In the genomic region with DNA sequence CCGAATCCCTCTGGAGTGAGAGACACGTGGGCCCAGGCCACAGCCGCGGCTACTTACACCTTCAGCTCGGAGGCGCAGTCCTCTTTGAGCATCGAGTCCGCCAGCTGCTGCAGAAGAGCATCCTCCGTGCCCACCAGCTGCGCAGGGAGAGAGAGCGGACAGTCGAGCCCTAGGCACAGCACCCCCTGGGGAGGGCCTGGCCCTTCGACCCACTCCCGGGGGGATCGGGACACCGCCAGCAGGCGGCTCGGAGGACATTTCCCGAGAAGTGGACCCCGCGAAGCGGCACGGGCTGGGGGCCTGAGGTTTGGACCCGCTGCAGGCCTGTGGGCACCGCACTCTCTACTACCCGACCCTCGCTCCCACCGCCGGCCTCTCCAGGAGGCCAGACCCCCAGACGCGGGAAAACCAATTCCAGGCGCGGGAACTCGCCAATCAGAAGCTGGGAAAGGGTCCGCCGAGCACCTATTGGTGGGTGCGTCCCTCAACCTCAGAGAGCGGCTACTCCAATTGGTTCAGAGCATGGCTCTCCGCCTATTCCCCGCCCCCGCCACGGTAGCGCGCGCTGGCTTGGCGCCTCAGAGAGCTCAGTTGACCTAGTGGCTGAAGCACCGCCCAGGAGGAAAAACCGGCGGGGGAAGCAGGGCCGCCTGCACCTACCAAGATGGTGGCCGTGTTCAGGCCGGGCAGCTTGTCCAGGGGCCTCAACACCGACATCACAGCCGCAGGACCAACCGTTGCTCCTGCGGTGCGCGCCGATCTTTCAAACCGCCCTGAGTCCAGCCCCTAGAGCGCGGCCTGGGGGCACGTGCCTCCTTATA, we compare ENCODE assay signal across 8 cellular contexts. TPM values are rescaled to one million over a fixed set of nuclear protein-coding genes. Genes with fewer than 3 reads are reported as not detected.
DNase-seq lines count a peak whose midpoint lies in the region; ATAC-seq, FAIRE-seq and TF ChIP-seq lines count a peak whose summit lies in the region.

A gene with protein sequence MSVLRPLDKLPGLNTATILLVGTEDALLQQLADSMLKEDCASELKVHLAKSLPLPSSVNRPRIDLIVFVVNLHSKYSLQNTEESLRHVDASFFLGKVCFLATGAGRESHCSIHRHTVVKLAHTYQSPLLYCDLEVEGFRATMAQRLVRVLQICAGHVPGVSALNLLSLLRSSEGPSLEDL (minus strand): TSS at position 793 of the 821 bp plus-strand sequence. CDS start 76 bp downstream, at position 717.

- peak within 1 kb of the TSS; percentile 64 for H3K4me3 ChIP-seq in MG63

- H3K9me3 Mint-ChIP-seq in H9 (no peaks in the 10 kb centered on the region), nephron (no peaks in the 10 kb centered on the region)

- H2BK120ac ChIP-seq in H9 (ENCODE audit: low read depth, low read length, poor library complexity, severe bottlenecking), result no peak within 1 kb of the TSS

- WGBS in H9 (ENCODE audit: extremely low coverage, insufficient read length, low lambda C conversion rate), result no CpG with 5 or more reads among the region's 63 CpGs

- H3K23ac ChIP-seq in H9 (ENCODE audit: insufficient read length, low read depth, low read length), result no peak within 1 kb of the TSS

- H2BK12ac ChIP-seq in H9 (ENCODE audit: insufficient read length, low read depth, low read length), result no peak within 1 kb of the TSS

- peaks cover 9% of the 10 kb centered on the region for H3K23me2 ChIP-seq in H9 (ENCODE audit: insufficient read length, low read depth, low read length, poor library complexity, severe bottlenecking)

- peaks cover 1% of the 10 kb centered on the region for H3K27me3 Mint-ChIP-seq in H9 (ENCODE audit: low read depth)
- H3K27me3 Mint-ChIP-seq in nephron (ENCODE audit: low read depth), result no peaks in the 10 kb centered on the region

- H3K9ac ChIP-seq in H9 (ENCODE audit: extremely low read depth, insufficient read length, low read length), result peak within 1 kb of the TSS; percentile 57

- H3K4me3 Mint-ChIP-seq in H9 (peak within 1 kb of the TSS; percentile 81 to 82), nephron (peak within 1 kb of the TSS; percentile 91 to 95 (median 93))

- H4K8ac ChIP-seq in H9 (replicated peaks; ENCODE audit: insufficient read length, low read depth, low read length), result no peak within 1 kb of the TSS

- no peak within 1 kb of the TSS for H2BK5ac ChIP-seq in H9 (ENCODE audit: insufficient read length, low read length)

- H2BK15ac ChIP-seq in H9 (ENCODE audit: low read depth, low read length), result no peak within 1 kb of the TSS

- H3K79me1 ChIP-seq in H9 (ENCODE audit: insufficient read depth, low read depth, low read length, poor library complexity, severe bottlenecking), result no peaks in the 10 kb centered on the region

- peak; percentile 95 for ATAC-seq in stimulated activated naive CD8-positive, alpha-beta T cell treated with anti-CD3 and anti-CD28 coated beads, Interleukin-15, Interleukin-2, amounts not matched to agents 100 U/mL and 50 U/mL, for 24 hours

- TF ChIP-seq CTCF in H9 (conservative IDR thresholded peaks at IDR 0.05), result peak; percentile 26; the same call in 1 of the 3 replicates
- no peak for TF ChIP-seq CTCF in nephron (IDR thresholded peaks at IDR 0.05; ENCODE audit: unreplicated experiment in 3 of 3)

- FAIRE-seq in G401.6 (lab: Jason Lieb, UNC), result peak; percentile 97

- H3K36me3 ChIP-seq in MG63, result peaks cover 38% of the 10 kb centered on the region

- H3K56ac ChIP-seq in H9 (ENCODE audit: insufficient read length, low read depth, low read length), result no peak within 1 kb of the TSS

- H3K4ac ChIP-seq in H9 (ENCODE audit: low read depth, low read length), result no peak within 1 kb of the TSS; the same call in 1 of the 2 replicates

- no peak within 1 kb of the TSS for H2AFZ ChIP-seq in H9 (ENCODE audit: low read length)

- peak within 1 kb of the TSS; percentile 78 for H3K18ac ChIP-seq in H9 (ENCODE audit: insufficient read length, low read depth, low read length)

- H3K4me2 ChIP-seq in H9 (ENCODE audit: insufficient read depth, insufficient read length, low read length), result peak within 1 kb of the TSS; percentile 67

- no peaks in the 10 kb centered on the region; the same call in 1 of the 2 replicates for H3K79me2 ChIP-seq in H9 (ENCODE audit: insufficient read depth, low read length)

- H3K4me1 ChIP-seq in H9 (ENCODE audit: insufficient read depth, low read length), result peaks cover 3% of the 10 kb centered on the region; the same call in 1 of the 2 replicates

- H2BK20ac ChIP-seq in H9 (ENCODE audit: low read depth, low read length, poor library complexity, severe bottlenecking), result no peak within 1 kb of the TSS

- H3K27ac ChIP-seq in H9 (ENCODE audit: insufficient read length, low read depth, low read length), result no peak within 1 kb of the TSS

- H3T11ph ChIP-seq in H9 (ENCODE audit: low read length), result no peak within 1 kb of the TSS

- H3K36me3 Mint-ChIP-seq in H9 (ENCODE audit: insufficient read depth in 1 of 3, low read depth in 3 of 3) (peaks cover 30 to 38% (median 36%) of the 10 kb centered on the region in 3 experiments; a peak in 6 of 7 replicates), nephron (ENCODE audit: low read depth) (peaks cover 11% of the 10 kb centered on the region)

- H4K91ac ChIP-seq in H9 (ENCODE audit: insufficient read length, low read depth, low read length), result no peak within 1 kb of the TSS

- H4K20me1 ChIP-seq in H9 (ENCODE audit: control insufficient read depth, insufficient read depth, insufficient read length), result no peaks in the 10 kb centered on the region

- no peak within 1 kb of the TSS for H2AK5ac ChIP-seq in H9 (ENCODE audit: insufficient read length, low read length)

- H3K14ac ChIP-seq in H9 (ENCODE audit: insufficient read depth, low read length), result peak within 1 kb of the TSS; percentile 91

- peaks cover 21 to 40% of the 10 kb centered on the region in 2 experiments for H3K4me1 Mint-ChIP-seq in H9
- peaks cover 21% of the 10 kb centered on the region for H3K4me1 Mint-ChIP-seq in nephron

- H4K5ac ChIP-seq in H9 (ENCODE audit: insufficient read length, low read depth, low read length), result no peak within 1 kb of the TSS

- H3K27me3 ChIP-seq in H9 (ENCODE audit: insufficient read depth, low read length) (no peaks in the 10 kb centered on the region), MG63 (no peaks in the 10 kb centered on the region)

- H3K9me3 ChIP-seq in H9 (ENCODE audit: control insufficient read depth, low read depth, low read length), result no peaks in the 10 kb centered on the region
- H3K9me3 ChIP-seq in MG63, result no peaks in the 10 kb centered on the region

- peak within 1 kb of the TSS in 2 of 3 experiments; percentile 55 to 75; a peak in 4 of 7 replicates for H3K27ac Mint-ChIP-seq in H9
- H3K27ac Mint-ChIP-seq in nephron, result peak within 1 kb of the TSS; percentile 78 to 91 (median 86)

- DNase-seq in H9 (peak; percentile 98), MG63 (peak; percentile 96), SIG-M5 (lab: John Stamatoyannopoulos, UW) (peak; percentile 55), fibroblast of the conjunctiva (ENCODE audit: low read depth) (peak; percentile 85)
- DNase-seq in activated effector memory CD4-positive, alpha-beta T cell treated with anti-CD3 and anti-CD28 coated beads, Interleukin-2, amount 50 U/mL, for 16 hours, result peak; percentile 96
- peak; percentile 96 for DNase-seq in stimulated activated naive CD8-positive, alpha-beta T cell treated with anti-CD3 and anti-CD28 coated beads, Interleukin-15, Interleukin-2, amounts not matched to agents 100 U/mL and 50 U/mL, for 24 hours

RNA-seq across cellular contexts. Expression of the gene that starts here (rescaled TPM):
- 36.5 and 37.2 TPM in 2 replicates for total RNA-seq in H9 (2021)
- 23.6 and 60.6 TPM in 2 replicates for total RNA-seq in MG63 (2014; rRNA removed; shearing (Covaris generic); ENCODE audit: low replicate concordance)
